ENCODE assay signal across 30 cellular contexts in the genomic region with DNA sequence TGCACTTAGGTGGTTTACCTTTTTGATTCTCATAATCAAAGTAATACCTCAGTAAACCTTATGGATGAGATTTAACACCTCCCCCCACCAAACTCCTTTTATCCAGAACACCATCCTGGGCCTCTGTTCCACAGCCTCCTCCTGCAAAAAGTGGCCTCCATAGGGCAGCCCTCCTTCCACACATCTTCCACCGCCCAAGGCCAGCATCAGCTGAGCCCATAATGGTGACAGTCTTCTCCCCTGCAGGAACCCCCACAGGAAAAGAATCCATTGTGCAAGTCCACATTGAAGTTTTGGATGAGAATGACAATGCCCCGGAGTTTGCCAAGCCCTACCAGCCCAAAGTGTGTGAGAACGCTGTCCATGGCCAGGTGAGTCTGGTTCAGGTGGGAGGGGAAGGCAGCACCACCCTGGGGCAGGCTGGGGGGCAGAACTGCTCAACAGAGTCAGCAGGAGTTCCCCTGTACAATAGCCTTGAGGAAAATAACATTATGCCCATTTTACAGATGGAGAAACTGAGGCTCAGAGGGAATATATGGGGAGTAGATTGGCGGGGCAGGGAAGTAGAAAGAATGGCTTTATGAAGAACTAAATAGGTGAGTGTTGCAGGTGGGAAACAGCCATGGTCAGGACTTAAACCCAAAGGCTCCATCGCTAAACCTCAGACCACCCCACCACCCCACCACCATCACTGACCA. TPM values are rescaled to one million over a fixed set of nuclear protein-coding genes. Genes with fewer than 3 reads are reported as not detected.
"Had no signal": no experiment of that assay in that cellular context is flagged by ENCODE, and none has a peak within 500 bp of the region (broad histone marks: within the 10 kb centered on the region; RNA-seq: fewer than 3 reads in every experiment).

No MANE protein-coding gene starts in this region.

- H3K4me1 Mint-ChIP-seq: activated CD4-positive, alpha-beta T cell treated with anti-CD3 and anti-CD28 coated beads for 36 hours; activated CD4-positive, alpha-beta T cell treated with anti-CD3 and anti-CD28 coated beads, Interleukin-2, amount 10 ng/mL, durations not matched to agents 24 days and 14 days; activated T-helper 17 cell treated with anti-CD3 and anti-CD28 coated beads, Interleukin-2, amount 50 U/mL, for 72 hours had no signal

- H3K9me3 ChIP-seq: adrenal gland, body of pancreas, colonic mucosa, esophagus squamous epithelium, gastroesophageal sphincter had no signal

- DNase-seq: activated CD4-positive, alpha-beta memory T cell treated with anti-CD3 and anti-CD28 coated beads for 36 hours; activated CD4-positive, alpha-beta T cell treated with anti-CD3 and anti-CD28 coated beads for 36 hours; activated CD4-positive, alpha-beta T cell treated with anti-CD3 and anti-CD28 coated beads, Interleukin-2, amount 10 ng/mL, durations not matched to agents 24 days and 14 days; activated CD4-positive, CD25-positive, alpha-beta regulatory T cell; activated CD4-positive, CD25-positive, alpha-beta regulatory T cell treated with anti-CD3 and anti-CD28 coated beads, Interleukin-2, amount 50 U/mL, for 72 hours; activated CD8-positive, alpha-beta T cell treated with anti-CD3 and anti-CD28 coated beads, Interleukin-2, amount 10 ng/mL, durations not matched to agents 7 days and 5 days; activated effector memory CD4-positive, alpha-beta T cell treated with Interleukin-2 at 50 U/mL for 16 hours; activated gamma-delta T cell treated with Interleukin-2 at 50 U/mL for 16 hours; activated naive CD4-positive, alpha-beta T cell treated with anti-CD3 and anti-CD28 coated beads, Interleukin-2, amount 50 U/mL, for 16 hours; activated naive CD4-positive, alpha-beta T cell treated with Interleukin-2 at 50 U/mL for 16 hours; activated T-cell treated with anti-CD3 and anti-CD28 coated beads, Interleukin-2, amount 50 U/mL, for 4 hours; amygdala; aorta; body of pancreas; central memory CD4-positive, alpha-beta T cell; cerebellar nuclear complex; colonic mucosa; effector CD8-positive, alpha-beta T cell; esophagus squamous epithelium; foreskin melanocyte; T-helper 2 cell had no signal

- H3K9me3 Mint-ChIP-seq: activated CD4-positive, alpha-beta memory T cell treated with anti-CD3 and anti-CD28 coated beads for 36 hours; activated CD4-positive, alpha-beta T cell treated with anti-CD3 and anti-CD28 coated beads, Interleukin-2, amount 10 ng/mL, durations not matched to agents 24 days and 14 days; activated T-cell treated with anti-CD3 and anti-CD28 coated beads, Interleukin-2, amount 50 U/mL, for 4 hours; activated T-helper 17 cell treated with anti-CD3 and anti-CD28 coated beads, Interleukin-2, amount 50 U/mL, for 72 hours had no signal

- H3K36me3 ChIP-seq: adrenal gland, colonic mucosa, esophagus squamous epithelium had no signal

- H3K36me3 Mint-ChIP-seq: activated CD4-positive, alpha-beta memory T cell treated with anti-CD3 and anti-CD28 coated beads for 36 hours; activated naive CD8-positive, alpha-beta T cell had no signal

- H3K4me1 ChIP-seq: adrenal gland, body of pancreas, colonic mucosa had no signal

- ATAC-seq: activated CD4-positive, alpha-beta T cell treated with anti-CD3 and anti-CD28 coated beads for 36 hours; activated CD8-positive, alpha-beta T cell treated with anti-CD3 and anti-CD28 coated beads, Interleukin-2, amount 10 ng/mL, durations not matched to agents 7 days and 5 days; activated T-cell treated with anti-CD3 and anti-CD28 coated beads, Interleukin-2, amount 50 U/mL, for 4 hours; activated T-helper 17 cell treated with anti-CD3 and anti-CD28 coated beads, Interleukin-2, amount 50 U/mL, for 72 hours; body of pancreas; gastroesophageal sphincter had no signal

- H3K27ac Mint-ChIP-seq: activated CD4-positive, alpha-beta memory T cell treated with anti-CD3 and anti-CD28 coated beads for 36 hours; activated CD4-positive, alpha-beta T cell treated with anti-CD3 and anti-CD28 coated beads for 36 hours; activated CD4-positive, alpha-beta T cell treated with anti-CD3 and anti-CD28 coated beads, Interleukin-2, amount 10 ng/mL, durations not matched to agents 24 days and 14 days; activated CD8-positive, alpha-beta T cell treated with anti-CD3 and anti-CD28 coated beads, Interleukin-2, amount 10 ng/mL, durations not matched to agents 7 days and 5 days; activated naive CD8-positive, alpha-beta T cell; activated T-helper 17 cell treated with anti-CD3 and anti-CD28 coated beads, Interleukin-2, amount 50 U/mL, for 72 hours had no signal

- H3K27me3 ChIP-seq: adrenal gland, body of pancreas, colonic mucosa, gastroesophageal sphincter had no signal

- H3K4me3 Mint-ChIP-seq: activated CD4-positive, alpha-beta memory T cell treated with anti-CD3 and anti-CD28 coated beads for 36 hours; activated CD4-positive, alpha-beta T cell treated with anti-CD3 and anti-CD28 coated beads for 36 hours; activated CD4-positive, alpha-beta T cell treated with anti-CD3 and anti-CD28 coated beads, Interleukin-2, amount 10 ng/mL, durations not matched to agents 24 days and 14 days; activated CD8-positive, alpha-beta T cell treated with anti-CD3 and anti-CD28 coated beads, Interleukin-2, amount 10 ng/mL, durations not matched to agents 7 days and 5 days; activated naive CD8-positive, alpha-beta T cell; activated T-cell treated with anti-CD3 and anti-CD28 coated beads, Interleukin-2, amount 50 U/mL, for 4 hours; activated T-helper 17 cell treated with anti-CD3 and anti-CD28 coated beads, Interleukin-2, amount 50 U/mL, for 72 hours had no signal

- H3K4me3 ChIP-seq: adrenal gland, body of pancreas, colonic mucosa, esophagus squamous epithelium, gastroesophageal sphincter had no signal

- H3K27ac ChIP-seq: adrenal gland, body of pancreas, colonic mucosa, epithelial cell of prostate, esophagus squamous epithelium, gastroesophageal sphincter had no signal

RNA-seq across cellular contexts. Expression of gene BEAN1, which starts 29.2 kb away (rescaled TPM):
- total RNA-seq: activated CD4-positive, alpha-beta memory T cell treated with anti-CD3 and anti-CD28 coated beads for 36 hours; activated CD4-positive, alpha-beta T cell treated with anti-CD3 and anti-CD28 coated beads for 36 hours; activated CD4-positive, alpha-beta T cell treated with anti-CD3 and anti-CD28 coated beads, Interleukin-2, amount 10 ng/mL, durations not matched to agents 24 days and 14 days; activated CD8-positive, alpha-beta T cell treated with anti-CD3 and anti-CD28 coated beads, Interleukin-2, amount 10 ng/mL, durations not matched to agents 7 days and 5 days; activated T-cell treated with anti-CD3 and anti-CD28 coated beads, Interleukin-2, amount 50 U/mL, for 4 hours; activated T-helper 17 cell treated with anti-CD3 and anti-CD28 coated beads, Interleukin-2, amount 50 U/mL, for 72 hours; body of pancreas; endothelial cell of umbilical vein; fibroblast of lung; T-helper 1 cell treated with Interleukin-12 subunit alpha and Interleukin-12 subunit beta and Interleukin-4 antibody, amounts not matched to agents 30 ng/mL and 1 ng/mL, for 36 hours had no signal

RNA-seq across cellular contexts. Expression of gene CDH5, which starts 31.4 kb away (rescaled TPM):
- total RNA-seq: activated CD4-positive, alpha-beta memory T cell treated with anti-CD3 and anti-CD28 coated beads for 36 hours; activated CD4-positive, alpha-beta T cell treated with anti-CD3 and anti-CD28 coated beads for 36 hours; activated CD4-positive, alpha-beta T cell treated with anti-CD3 and anti-CD28 coated beads, Interleukin-2, amount 10 ng/mL, durations not matched to agents 24 days and 14 days; activated CD8-positive, alpha-beta T cell treated with anti-CD3 and anti-CD28 coated beads, Interleukin-2, amount 10 ng/mL, durations not matched to agents 7 days and 5 days; activated T-helper 17 cell treated with anti-CD3 and anti-CD28 coated beads, Interleukin-2, amount 50 U/mL, for 72 hours; fibroblast of lung; fibroblast of villous mesenchyme; T-helper 1 cell treated with Interleukin-12 subunit alpha and Interleukin-12 subunit beta and Interleukin-4 antibody, amounts not matched to agents 30 ng/mL and 1 ng/mL, for 36 hours had no signal
